ENCODE assay signal across 1 cellular context in the genomic region with DNA sequence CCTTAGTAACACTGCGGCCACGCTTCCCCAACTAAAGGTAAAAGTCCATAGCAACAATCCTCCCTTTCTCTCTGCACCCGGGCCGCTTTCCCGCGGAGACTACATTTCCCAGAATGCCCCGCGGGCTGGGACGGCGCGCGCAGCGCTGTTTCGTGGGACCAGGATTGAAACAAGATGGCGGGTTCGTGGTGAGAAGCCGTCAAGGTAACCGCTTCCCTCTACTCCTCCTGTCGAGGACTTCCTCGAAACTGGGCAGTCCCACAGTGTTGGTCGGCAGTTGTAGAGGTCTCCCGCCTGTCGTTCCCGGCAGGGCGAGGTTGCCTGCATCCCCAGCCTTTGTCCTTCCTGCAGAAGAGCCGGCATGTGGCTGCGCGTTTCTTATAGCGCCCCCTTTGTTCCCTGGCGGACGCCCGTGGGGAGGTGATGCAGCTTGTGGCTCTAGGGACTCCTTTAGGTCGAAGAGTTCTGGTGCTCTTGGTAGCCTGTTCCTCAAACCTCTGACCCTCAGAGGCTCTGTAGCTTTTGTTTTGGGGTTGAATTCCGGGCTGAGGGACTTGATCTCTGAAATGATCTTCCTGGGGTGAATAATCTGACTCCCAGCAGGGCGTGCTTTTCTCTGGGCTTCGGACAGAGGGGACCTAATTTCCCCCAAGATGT.
TF ChIP-seq lines count a peak whose summit lies in the region.

MRPL42 (plus strand) TSS at position 164 of the 657 bp plus-strand sequence. CDS start 1,772 bp downstream, outside the sequence.

TF ChIP-seq in GM12878, 131 proteins besides CTCF, POLR2A, EP300 and RAD21 (continued from another document and continues in another):
- TF ChIP-seq SP1 (IDR thresholded peaks at IDR 0.05; ENCODE audit: low read depth, low read length), result peak; percentile 7
- peak; percentile 85; the same call in 1 of the 2 replicates for TF ChIP-seq CBFB (IDR thresholded peaks at IDR 0.05; ENCODE audit: low read depth)
- peak; percentile 72 for TF ChIP-seq NRF1 (conservative IDR thresholded peaks at IDR 0.05; ENCODE audit: low read depth, low read length)
- TF ChIP-seq JUNB (IDR thresholded peaks at IDR 0.05), result no peak
- TF ChIP-seq ZBTB4 (CRISPR knock-in tag; IDR thresholded peaks at IDR 0.05), result no peak
- TF ChIP-seq IKZF1 (conservative IDR thresholded peaks at IDR 0.05), result peak; percentile 94
- no peak for TF ChIP-seq TCF7 (IDR thresholded peaks at IDR 0.05; ENCODE audit: borderline replicate concordance)
- TF ChIP-seq RUNX3 (IDR thresholded peaks at IDR 0.05; ENCODE audit: low read length), result peak; percentile 79
- no peak for TF ChIP-seq ZZZ3 (IDR thresholded peaks at IDR 0.05; ENCODE audit: control insufficient read depth, insufficient read length, low read depth)
- no peak for TF ChIP-seq NFIC (IDR thresholded peaks at IDR 0.05; ENCODE audit: low read depth, low read length)
- TF ChIP-seq NR2F1 (conservative IDR thresholded peaks at IDR 0.05), result peak; percentile 76
- TF ChIP-seq, protein P1, sequence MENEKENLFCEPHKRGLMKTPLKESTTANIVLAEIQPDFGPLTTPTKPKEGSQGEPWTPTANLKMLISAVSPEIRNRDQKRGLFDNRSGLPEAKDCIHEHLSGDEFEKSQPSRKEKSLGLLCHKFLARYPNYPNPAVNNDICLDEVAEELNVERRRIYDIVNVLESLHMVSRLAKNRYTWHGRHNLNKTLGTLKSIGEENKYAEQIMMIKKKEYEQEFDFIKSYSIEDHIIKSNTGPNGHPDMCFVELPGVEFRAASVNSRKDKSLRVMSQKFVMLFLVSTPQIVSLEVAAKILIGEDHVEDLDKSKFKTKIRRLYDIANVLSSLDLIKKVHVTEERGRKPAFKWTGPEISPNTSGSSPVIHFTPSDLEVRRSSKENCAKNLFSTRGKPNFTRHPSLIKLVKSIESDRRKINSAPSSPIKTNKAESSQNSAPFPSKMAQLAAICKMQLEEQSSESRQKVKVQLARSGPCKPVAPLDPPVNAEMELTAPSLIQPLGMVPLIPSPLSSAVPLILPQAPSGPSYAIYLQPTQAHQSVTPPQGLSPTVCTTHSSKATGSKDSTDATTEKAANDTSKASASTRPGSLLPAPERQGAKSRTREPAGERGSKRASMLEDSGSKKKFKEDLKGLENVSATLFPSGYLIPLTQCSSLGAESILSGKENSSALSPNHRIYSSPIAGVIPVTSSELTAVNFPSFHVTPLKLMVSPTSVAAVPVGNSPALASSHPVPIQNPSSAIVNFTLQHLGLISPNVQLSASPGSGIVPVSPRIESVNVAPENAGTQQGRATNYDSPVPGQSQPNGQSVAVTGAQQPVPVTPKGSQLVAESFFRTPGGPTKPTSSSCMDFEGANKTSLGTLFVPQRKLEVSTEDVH (IDR thresholded peaks at IDR 0.05; ENCODE audit: low read depth, partially characterized antibody), result no peak
- TF ChIP-seq BCL11A (IDR thresholded peaks at IDR 0.05; ENCODE audit: low read depth, low read length), result no peak
- TF ChIP-seq MYB (IDR thresholded peaks at IDR 0.05; ENCODE audit: borderline replicate concordance, low read depth, low read length), result no peak
- TF ChIP-seq, protein P2, sequence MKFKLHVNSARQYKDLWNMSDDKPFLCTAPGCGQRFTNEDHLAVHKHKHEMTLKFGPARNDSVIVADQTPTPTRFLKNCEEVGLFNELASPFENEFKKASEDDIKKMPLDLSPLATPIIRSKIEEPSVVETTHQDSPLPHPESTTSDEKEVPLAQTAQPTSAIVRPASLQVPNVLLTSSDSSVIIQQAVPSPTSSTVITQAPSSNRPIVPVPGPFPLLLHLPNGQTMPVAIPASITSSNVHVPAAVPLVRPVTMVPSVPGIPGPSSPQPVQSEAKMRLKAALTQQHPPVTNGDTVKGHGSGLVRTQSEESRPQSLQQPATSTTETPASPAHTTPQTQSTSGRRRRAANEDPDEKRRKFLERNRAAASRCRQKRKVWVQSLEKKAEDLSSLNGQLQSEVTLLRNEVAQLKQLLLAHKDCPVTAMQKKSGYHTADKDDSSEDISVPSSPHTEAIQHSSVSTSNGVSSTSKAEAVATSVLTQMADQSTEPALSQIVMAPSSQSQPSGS (IDR thresholded peaks at IDR 0.05; ENCODE audit: low read length), result peak; percentile 32; the same call in 1 of the 2 replicates
- TF ChIP-seq EGR1 (IDR thresholded peaks at IDR 0.05; ENCODE audit: borderline replicate concordance in 1 of 2, low read depth in 2 of 2, low read length in 2 of 2), result 0 out of 3 replicates have a peak, but pooled peaks of 1 of the 2 experiments have one; percentile 26
- no peak for TF ChIP-seq NFXL1 (IDR thresholded peaks at IDR 0.05; ENCODE audit: borderline replicate concordance)
- peak; percentile 78; the same call in 1 of the 2 replicates for TF ChIP-seq STAT1 (conservative IDR thresholded peaks at IDR 0.05)
- TF ChIP-seq CHD1 (IDR thresholded peaks at IDR 0.05; ENCODE audit: low read depth, low read length), result no peak
- no peak for TF ChIP-seq ZNF592 (IDR thresholded peaks at IDR 0.05)
- no peak for TF ChIP-seq SUPT20H (IDR thresholded peaks at IDR 0.05; ENCODE audit: borderline replicate concordance, control insufficient read depth, low read depth, low read length)
- no peak for TF ChIP-seq RFX5 (IDR thresholded peaks at IDR 0.05; ENCODE audit: low read depth, low read length)
- TF ChIP-seq, protein P3, sequence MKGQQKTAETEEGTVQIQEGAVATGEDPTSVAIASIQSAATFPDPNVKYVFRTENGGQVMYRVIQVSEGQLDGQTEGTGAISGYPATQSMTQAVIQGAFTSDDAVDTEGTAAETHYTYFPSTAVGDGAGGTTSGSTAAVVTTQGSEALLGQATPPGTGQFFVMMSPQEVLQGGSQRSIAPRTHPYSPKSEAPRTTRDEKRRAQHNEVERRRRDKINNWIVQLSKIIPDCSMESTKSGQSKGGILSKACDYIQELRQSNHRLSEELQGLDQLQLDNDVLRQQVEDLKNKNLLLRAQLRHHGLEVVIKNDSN (IDR thresholded peaks at IDR 0.05; ENCODE audit: borderline replicate concordance, extremely low read length, insufficient read depth, low read depth, low read length), result no peak
- TF ChIP-seq CEBPB (IDR thresholded peaks at IDR 0.05; ENCODE audit: borderline replicate concordance in 1 of 2, low read depth in 2 of 2, low read length in 2 of 2), result no peak
- TF ChIP-seq BACH1 (IDR thresholded peaks at IDR 0.05; ENCODE audit: borderline replicate concordance), result peak; percentile 73
- TF ChIP-seq, protein P4, sequence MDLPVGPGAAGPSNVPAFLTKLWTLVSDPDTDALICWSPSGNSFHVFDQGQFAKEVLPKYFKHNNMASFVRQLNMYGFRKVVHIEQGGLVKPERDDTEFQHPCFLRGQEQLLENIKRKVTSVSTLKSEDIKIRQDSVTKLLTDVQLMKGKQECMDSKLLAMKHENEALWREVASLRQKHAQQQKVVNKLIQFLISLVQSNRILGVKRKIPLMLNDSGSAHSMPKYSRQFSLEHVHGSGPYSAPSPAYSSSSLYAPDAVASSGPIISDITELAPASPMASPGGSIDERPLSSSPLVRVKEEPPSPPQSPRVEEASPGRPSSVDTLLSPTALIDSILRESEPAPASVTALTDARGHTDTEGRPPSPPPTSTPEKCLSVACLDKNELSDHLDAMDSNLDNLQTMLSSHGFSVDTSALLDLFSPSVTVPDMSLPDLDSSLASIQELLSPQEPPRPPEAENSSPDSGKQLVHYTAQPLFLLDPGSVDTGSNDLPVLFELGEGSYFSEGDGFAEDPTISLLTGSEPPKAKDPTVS (IDR thresholded peaks at IDR 0.05; ENCODE audit: low read depth, low read length), result peak; percentile 26; the same call in 1 of the 2 replicates
- TF ChIP-seq TCF12 (IDR thresholded peaks at IDR 0.05; ENCODE audit: low read depth, low read length), result 0 out of 2 replicates have a peak, but pooled peaks have one; percentile 23
- no peak for TF ChIP-seq ESRRA (IDR thresholded peaks at IDR 0.05; ENCODE audit: low read length)
- no peak for TF ChIP-seq PRDM15 (CRISPR knock-in tag; IDR thresholded peaks at IDR 0.05)
- TF ChIP-seq GABPA (IDR thresholded peaks at IDR 0.05; ENCODE audit: low read depth), result no peak
- TF ChIP-seq MEF2A (IDR thresholded peaks at IDR 0.05; ENCODE audit: insufficient read depth, low read depth, low read length), result no peak
- TF ChIP-seq, protein P5, sequence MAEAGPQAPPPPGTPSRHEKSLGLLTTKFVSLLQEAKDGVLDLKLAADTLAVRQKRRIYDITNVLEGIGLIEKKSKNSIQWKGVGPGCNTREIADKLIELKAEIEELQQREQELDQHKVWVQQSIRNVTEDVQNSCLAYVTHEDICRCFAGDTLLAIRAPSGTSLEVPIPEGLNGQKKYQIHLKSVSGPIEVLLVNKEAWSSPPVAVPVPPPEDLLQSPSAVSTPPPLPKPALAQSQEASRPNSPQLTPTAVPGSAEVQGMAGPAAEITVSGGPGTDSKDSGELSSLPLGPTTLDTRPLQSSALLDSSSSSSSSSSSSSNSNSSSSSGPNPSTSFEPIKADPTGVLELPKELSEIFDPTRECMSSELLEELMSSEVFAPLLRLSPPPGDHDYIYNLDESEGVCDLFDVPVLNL (IDR thresholded peaks at IDR 0.05; ENCODE audit: low read depth, low read length), result no peak
- TF ChIP-seq BHLHE40 (IDR thresholded peaks at IDR 0.05; ENCODE audit: borderline replicate concordance in 1 of 2, low read depth in 2 of 2, low read length in 1 of 2), result peak in 1 of 2 experiments; percentile 61; a peak in 1 of 4 replicates
- no peak for TF ChIP-seq CBX3 (IDR thresholded peaks at IDR 0.05; ENCODE audit: borderline replicate concordance, low read depth)
- no peak for TF ChIP-seq NR2C1 (IDR thresholded peaks at IDR 0.05)
